ENCODE assay signal across 14 cellular contexts in genomic region chr13:20633802-20634201, GRCh38.
DNase-seq lines count a peak whose midpoint lies in the region; ATAC-seq and TF ChIP-seq lines count a peak whose summit lies in the region.
"Had no signal": no experiment of that assay in that cellular context is flagged by ENCODE, and none has a peak within 500 bp of the region (broad histone marks: within the 10 kb centered on the region; RNA-seq: fewer than 3 reads in every experiment).

No MANE protein-coding gene starts in this region.

- H3K4me3 Mint-ChIP-seq in naive thymus-derived CD8-positive, alpha-beta T cell = no peak overlapping the region
- H3K4me3 Mint-ChIP-seq: CD4-positive, CD25-positive, alpha-beta regulatory T cell; HFFc6 had no signal

- H3K27ac ChIP-seq in RWPE2 (ENCODE audit: poor library complexity, severe bottlenecking) (no peak overlapping the region), foreskin keratinocyte (no peak overlapping the region), mesendoderm (ENCODE audit: low read depth, low read length) (no peak overlapping the region), sigmoid colon (no peak overlapping the region)
- H3K27ac ChIP-seq: BLaER1 treated with 17β-estradiol and CSF1 and Interleukin-3, amounts not matched to agents 10 nM and 100 nM had no signal

- no peak overlapping the region for H3K56ac ChIP-seq in mesendoderm (ENCODE audit: low read length)

- no peaks in the 10 kb centered on the region for H3K9me3 Mint-ChIP-seq in naive thymus-derived CD8-positive, alpha-beta T cell
- H3K9me3 Mint-ChIP-seq: HFFc6 had no signal

- H3K9me3 ChIP-seq in RWPE2 (ENCODE audit: severe bottlenecking) = no peaks in the 10 kb centered on the region
- H3K9me3 ChIP-seq in sigmoid colon = no peaks in the 10 kb centered on the region
- H3K9me3 ChIP-seq: BLaER1 treated with 17β-estradiol and CSF1 and Interleukin-3, amounts not matched to agents 10 nM and 100 nM; HAP-1 had no signal

- intact Hi-C loops in sigmoid colon (cut with DNase I) = no loop called here

- H3K27me3 Mint-ChIP-seq in naive thymus-derived CD8-positive, alpha-beta T cell = no peaks in the 10 kb centered on the region
- H3K27me3 Mint-ChIP-seq: CD4-positive, CD25-positive, alpha-beta regulatory T cell had no signal

- H3K4ac ChIP-seq in mesendoderm (ENCODE audit: low read depth, low read length) = no peak overlapping the region

- TF ChIP-seq CTCF in RWPE2 (IDR thresholded peaks at IDR 0.05; ENCODE audit: poor library complexity, severe bottlenecking) (no peak), foreskin keratinocyte (conservative IDR thresholded peaks at IDR 0.05) (no peak), sigmoid colon (IDR thresholded peaks at IDR 0.05) (no peak)

- no peaks in the 10 kb centered on the region for H3K79me1 ChIP-seq in mesendoderm (ENCODE audit: low read length)

- H3K27ac Mint-ChIP-seq in naive thymus-derived CD8-positive, alpha-beta T cell = no peak overlapping the region
- H3K27ac Mint-ChIP-seq: HFFc6 had no signal

- H3K27me3 ChIP-seq in RWPE2 (ENCODE audit: insufficient read depth, poor library complexity, severe bottlenecking) (no peaks in the 10 kb centered on the region), foreskin keratinocyte (no peaks in the 10 kb centered on the region), mesendoderm (ENCODE audit: insufficient read depth, low read length, poor library complexity) (no peaks in the 10 kb centered on the region), sigmoid colon (no peaks in the 10 kb centered on the region)
- H3K27me3 ChIP-seq: BLaER1 treated with 17β-estradiol and CSF1 and Interleukin-3, amounts not matched to agents 10 nM and 100 nM had no signal

- no peaks in the 10 kb centered on the region for H3K4me1 ChIP-seq in RWPE2 (ENCODE audit: insufficient read depth, poor library complexity, severe bottlenecking)
- peaks cover 5% of the 10 kb centered on the region for H3K4me1 ChIP-seq in foreskin keratinocyte
- H3K4me1 ChIP-seq in mesendoderm (ENCODE audit: control insufficient read depth, low read depth, low read length) = no peaks in the 10 kb centered on the region
- H3K4me1 ChIP-seq in sigmoid colon = no peaks in the 10 kb centered on the region
- H3K4me1 ChIP-seq: BLaER1 treated with 17β-estradiol and CSF1 and Interleukin-3, amounts not matched to agents 10 nM and 100 nM had no signal

- no peak overlapping the region for H2BK5ac ChIP-seq in mesendoderm (ENCODE audit: low read length)

- H3K36me3 ChIP-seq in RWPE2 (ENCODE audit: low read depth) (no peaks in the 10 kb centered on the region), mesendoderm (ENCODE audit: control insufficient read depth, insufficient read depth, low read length) (no peaks in the 10 kb centered on the region), sigmoid colon (peaks cover 0 to 32% (median 2%) of the 10 kb centered on the region in 4 donors)
- H3K36me3 ChIP-seq: HAP-1 had no signal

- TF ChIP-seq EP300 in sigmoid colon (IDR thresholded peaks at IDR 0.05) = no peak

- H3K23ac ChIP-seq in mesendoderm (ENCODE audit: low read length) = no peak overlapping the region

- ATAC-seq in RWPE2 (ENCODE audit: low read depth) = peak; percentile 45; the same call in 2 of the 3 replicates
- peak; percentile 89 for ATAC-seq in foreskin keratinocyte
- no peak for ATAC-seq in naive thymus-derived CD8-positive, alpha-beta T cell

- no peak overlapping the region for H2BK120ac ChIP-seq in mesendoderm (ENCODE audit: low read depth, low read length)

- H3K36me3 Mint-ChIP-seq in naive thymus-derived CD8-positive, alpha-beta T cell = peaks cover 16 to 61% (median 26%) of the 10 kb centered on the region in 3 donors

- no peaks in the 10 kb centered on the region for H3K4me1 Mint-ChIP-seq in naive thymus-derived CD8-positive, alpha-beta T cell

- TF ChIP-seq POLR2A in sigmoid colon (IDR thresholded peaks at IDR 0.05) = no peak

- no peak overlapping the region for H4K5ac ChIP-seq in mesendoderm (ENCODE audit: low read length)

- POLR2A ChIA-PET in naive thymus-derived CD8-positive, alpha-beta T cell (lab: Charles Lee) = no interaction called here

- H3K4me3 ChIP-seq in RWPE2 (ENCODE audit: severe bottlenecking) (no peak overlapping the region), mesendoderm (ENCODE audit: low read length) (no peak overlapping the region), sigmoid colon (no peak overlapping the region)
- H3K4me3 ChIP-seq: BLaER1 treated with 17β-estradiol and CSF1 and Interleukin-3, amounts not matched to agents 10 nM and 100 nM; HAP-1 had no signal

- H3K9ac ChIP-seq in mesendoderm (ENCODE audit: low read length) = no peak overlapping the region
- H3K9ac ChIP-seq: BLaER1 treated with 17β-estradiol and CSF1 and Interleukin-3, amounts not matched to agents 10 nM and 100 nM had no signal

- no peak overlapping the region for H2AK5ac ChIP-seq in mesendoderm (ENCODE audit: low read length)

- WGBS in mesendoderm (ENCODE audit: extremely low coverage, insufficient coverage, low lambda C conversion rate) = no CpG with 5 or more reads among the region's 3 CpGs
- WGBS in sigmoid colon, 2 donors = 97 to 99% methylated on average over 3 of the region's 3 CpGs

- H3K18ac ChIP-seq in mesendoderm (ENCODE audit: low read length) = no peak overlapping the region

- no peak overlapping the region for H4K8ac ChIP-seq in mesendoderm (ENCODE audit: low read depth, low read length)

- DNase-seq in 8988T (peak; percentile 19), RWPE2 (ENCODE audit: low spot score) (no peak), foreskin keratinocyte (peak; percentile 45 to 77), mesendoderm (peak; percentile 26), sigmoid colon (no peak), NCI-H1436 (lab: John Stamatoyannopoulos, UW) (no peak)
- no peak for DNase-seq in naive thymus-derived CD8-positive, alpha-beta T cell
- DNase-seq: ACHN; CD4-positive, CD25-positive, alpha-beta regulatory T cell; DMS53; GF-D8; HFFc6 had no signal

- no peak overlapping the region for H2BK15ac ChIP-seq in mesendoderm (replicated peaks; ENCODE audit: low read depth)

- no peaks in the 10 kb centered on the region for H3K79me2 ChIP-seq in mesendoderm (ENCODE audit: control insufficient read depth, insufficient read depth, low read length)

- no peak overlapping the region for H3K4me2 ChIP-seq in mesendoderm (ENCODE audit: low read length)
- H3K4me2 ChIP-seq: BLaER1 treated with 17β-estradiol and CSF1 and Interleukin-3, amounts not matched to agents 10 nM and 100 nM had no signal

Comparison
In these comparisons a context has a peak if more than half of its experiments do, and no peak if none do; other contexts are left out.
1. DNase-seq: peak in 8988T (single experiment), foreskin keratinocyte (2 of 2) and mesendoderm (single experiment); none in RWPE2 (single experiment), naive thymus-derived CD8-positive, alpha-beta T cell (0 of 10), sigmoid colon (single experiment) and NCI-H1436 (single experiment).
2. ATAC-seq: peak in RWPE2 (single experiment) and foreskin keratinocyte (single experiment); none in naive thymus-derived CD8-positive, alpha-beta T cell (0 of 2).